ENCODE assay signal across 15 cellular contexts in genomic region chr3:13796683-13797460, GRCh38.
DNase-seq lines count a peak whose midpoint lies in the region; ATAC-seq and TF ChIP-seq lines count a peak whose summit lies in the region.
"Had no signal": no experiment of that assay in that cellular context is flagged by ENCODE, and none has a peak within 500 bp of the region (broad histone marks: within the 10 kb centered on the region; RNA-seq: fewer than 3 reads in every experiment).

No MANE protein-coding gene starts in this region.

- H3K27ac Mint-ChIP-seq in chondrocyte (ENCODE audit: unreplicated experiment) (no peak overlapping the region), osteocyte (ENCODE audit: unreplicated experiment) (no peak overlapping the region)
- H3K27ac Mint-ChIP-seq: CD4-positive, alpha-beta memory T cell; HFFc6 had no signal

- H3K9me3 ChIP-seq in DND-41 (ENCODE audit: insufficient read depth, low read length, severe bottlenecking) (no peaks in the 10 kb centered on the region), neuron (ENCODE audit: low read length) (peaks cover 2% of the 10 kb centered on the region), aorta (ENCODE audit: control insufficient read depth, low read length) (peaks cover 2% of the 10 kb centered on the region), colonic mucosa (no peaks in the 10 kb centered on the region)

- DNase-seq in DND-41, result peak; percentile 9
- peak; percentile 51 for DNase-seq in chondrocyte (ENCODE audit: low spot score)
- DNase-seq in aorta, result peak; percentile 16 to 26
- no peak for DNase-seq in colonic mucosa
- no peak for DNase-seq in osteocyte (ENCODE audit: extremely low spot score, unreplicated experiment)
- DNase-seq in activated gamma-delta T cell (lab: John Stamatoyannopoulos, UW), result no peak
- DNase-seq: ACHN; CD4-positive, alpha-beta memory T cell; DMS79; EL; HCEC 1CT; HFFc6 had no signal

- H3K9ac ChIP-seq in DND-41 (ENCODE audit: low read depth, low read length) (no peak overlapping the region), colonic mucosa (ENCODE audit: low read depth in 2 of 2, low read length in 2 of 2) (no peak overlapping the region)

- H3K79me2 ChIP-seq in DND-41 (ENCODE audit: insufficient read depth, low read length), result no peaks in the 10 kb centered on the region

- no peak overlapping the region for H3K4me3 ChIP-seq in DND-41 (ENCODE audit: low read depth in 1 of 2, low read length in 2 of 2)
- no peak overlapping the region for H3K4me3 ChIP-seq in neuron (ENCODE audit: low read length)
- H3K4me3 ChIP-seq in aorta (ENCODE audit: low read length in 2 of 2), result no peak overlapping the region
- H3K4me3 ChIP-seq in colonic mucosa, result no peak overlapping the region

- WGBS in aorta, 2 donors, result 64 to 66% methylated on average over 15 of the region's 15 CpGs

- no peaks in the 10 kb centered on the region for H3K36me3 Mint-ChIP-seq in chondrocyte (ENCODE audit: low read depth)
- no peaks in the 10 kb centered on the region for H3K36me3 Mint-ChIP-seq in osteocyte (ENCODE audit: unreplicated experiment)
- H3K36me3 Mint-ChIP-seq: CD4-positive, alpha-beta memory T cell had no signal

- no peaks in the 10 kb centered on the region for H4K20me1 ChIP-seq in DND-41 (ENCODE audit: insufficient read depth, low read length)

- peaks cover 43% of the 10 kb centered on the region for H3K27me3 Mint-ChIP-seq in chondrocyte (ENCODE audit: low read depth)
- no peaks in the 10 kb centered on the region for H3K27me3 Mint-ChIP-seq in osteocyte (ENCODE audit: unreplicated experiment)

- H3K9me3 Mint-ChIP-seq in chondrocyte (ENCODE audit: low read depth) (no peaks in the 10 kb centered on the region), osteocyte (ENCODE audit: unreplicated experiment) (no peaks in the 10 kb centered on the region)
- H3K9me3 Mint-ChIP-seq: HFFc6 had no signal

- TF ChIP-seq CTCF in DND-41 (IDR thresholded peaks at IDR 0.05; ENCODE audit: borderline replicate concordance, extremely low read depth, low read length, poor library complexity, severe bottlenecking), result no peak
- TF ChIP-seq CTCF in chondrocyte (IDR thresholded peaks at IDR 0.05), result no peak
- TF ChIP-seq CTCF in colonic mucosa (IDR thresholded peaks at IDR 0.05), result no peak
- TF ChIP-seq CTCF in osteocyte (IDR thresholded peaks at IDR 0.05), result no peak

- no peak overlapping the region for H2AFZ ChIP-seq in DND-41 (ENCODE audit: low read depth, low read length)
- peak overlapping the region; percentile 3 for H2AFZ ChIP-seq in neuron (ENCODE audit: low read depth, low read length)

- ATAC-seq in DND-41 (ENCODE audit: insufficient read depth, low read depth), result peak; percentile 62; the same call in 2 of the 3 replicates
- no peak for ATAC-seq in aorta (ENCODE audit: low FRiP score)
- ATAC-seq: HepG2 had no signal

- H3K4me1 ChIP-seq in DND-41 (ENCODE audit: insufficient read depth, low read length) (no peaks in the 10 kb centered on the region), neuron (ENCODE audit: insufficient read depth, low read length) (peaks cover 16% of the 10 kb centered on the region), aorta (ENCODE audit: control insufficient read depth in 1 of 2, insufficient read depth in 2 of 2, low read length in 2 of 2) (no peaks in the 10 kb centered on the region), colonic mucosa (no peaks in the 10 kb centered on the region)

- no peak overlapping the region for H3K27ac ChIP-seq in DND-41 (ENCODE audit: low read length)
- H3K27ac ChIP-seq in aorta (ENCODE audit: low read depth in 1 of 2, low read length in 2 of 2), result no peak overlapping the region
- no peak overlapping the region for H3K27ac ChIP-seq in colonic mucosa
- H3K27ac ChIP-seq: C4-2B had no signal

- no peaks in the 10 kb centered on the region for H3K36me3 ChIP-seq in DND-41 (ENCODE audit: insufficient read depth, low read length)
- no peaks in the 10 kb centered on the region for H3K36me3 ChIP-seq in neuron (ENCODE audit: insufficient read depth, low read length)
- H3K36me3 ChIP-seq in aorta (ENCODE audit: control insufficient read depth in 1 of 2, insufficient read depth in 2 of 2, low read length in 1 of 2), result no peaks in the 10 kb centered on the region
- no peaks in the 10 kb centered on the region for H3K36me3 ChIP-seq in colonic mucosa

- H3K27me3 ChIP-seq in DND-41 (ENCODE audit: insufficient read depth, low read length, poor library complexity) (peaks cover 3% of the 10 kb centered on the region), neuron (ENCODE audit: insufficient read depth, low read length) (no peaks in the 10 kb centered on the region), aorta (ENCODE audit: control insufficient read depth in 1 of 2, insufficient read depth in 2 of 2, low read length in 1 of 2) (no peaks in the 10 kb centered on the region), colonic mucosa (no peaks in the 10 kb centered on the region)

- intact Hi-C loops in aorta (cut with DNase I) (no loop called here), colonic mucosa (cut with DNase I) (no loop called here)

- H3K4me3 Mint-ChIP-seq in chondrocyte (ENCODE audit: unreplicated experiment) (no peak overlapping the region), osteocyte (ENCODE audit: unreplicated experiment) (no peak overlapping the region)
- H3K4me3 Mint-ChIP-seq: CD4-positive, alpha-beta memory T cell; HFFc6 had no signal

- H3K4me1 Mint-ChIP-seq in chondrocyte (ENCODE audit: low read depth) (no peaks in the 10 kb centered on the region), osteocyte (ENCODE audit: unreplicated experiment) (no peaks in the 10 kb centered on the region)
- H3K4me1 Mint-ChIP-seq: CD4-positive, alpha-beta memory T cell had no signal

- no peak overlapping the region for H3K4me2 ChIP-seq in DND-41 (ENCODE audit: insufficient read depth, low read length)

Comparison
In these comparisons a context has a peak if more than half of its experiments do, and no peak if none do; other contexts are left out.
1. DNase-seq: peak in DND-41 (single experiment), chondrocyte (single experiment) and aorta (2 of 2); none in colonic mucosa (single experiment), osteocyte (single experiment) and activated gamma-delta T cell (single experiment).